ENCODE assay signal across 9 cellular contexts in the genomic region with DNA sequence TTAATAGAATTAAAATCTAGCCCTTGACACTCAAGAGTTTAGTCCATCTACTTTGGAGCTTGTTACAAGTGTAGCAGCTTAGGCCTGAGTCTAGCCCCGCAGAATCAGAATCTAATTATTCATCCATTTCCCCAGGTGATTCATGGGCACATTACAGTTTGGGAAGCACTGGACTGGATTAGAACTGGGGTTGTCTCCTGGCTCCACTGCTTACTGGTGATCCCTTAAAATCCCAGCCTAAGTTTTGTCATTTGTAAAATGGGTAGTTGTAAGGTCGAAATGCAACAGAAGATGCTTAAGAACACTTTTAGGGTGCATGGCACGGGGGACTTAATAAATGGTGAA. TPM values are rescaled to one million over a fixed set of nuclear protein-coding genes. Genes with fewer than 3 reads are reported as not detected.
DNase-seq lines count a peak whose midpoint lies in the region; ATAC-seq and TF ChIP-seq lines count a peak whose summit lies in the region.
"Had no signal": no experiment of that assay in that cellular context is flagged by ENCODE, and none has a peak within 500 bp of the region (broad histone marks: within the 10 kb centered on the region; RNA-seq: fewer than 3 reads in every experiment).

No MANE protein-coding gene starts in this region.

- peaks cover 7 to 10% of the 10 kb centered on the region in 2 donors for H3K36me3 ChIP-seq in duodenal mucosa (ENCODE audit: control insufficient read depth in 1 of 2, insufficient read depth in 2 of 2, low read length in 2 of 2)

- H3K9me3 ChIP-seq in duodenal mucosa (ENCODE audit: control insufficient read depth in 1 of 2, low read length in 2 of 2): no peaks in the 10 kb centered on the region

- TF ChIP-seq CTCF in CD14-positive monocyte (IDR thresholded peaks at IDR 0.05): no peak

- peaks cover 31 to 41% of the 10 kb centered on the region in 2 donors for H3K36me3 Mint-ChIP-seq in CD14-positive monocyte
- no peaks in the 10 kb centered on the region for H3K36me3 Mint-ChIP-seq in naive thymus-derived CD8-positive, alpha-beta T cell

- peaks cover 26 to 43% of the 10 kb centered on the region in 2 donors for H3K4me1 ChIP-seq in duodenal mucosa (ENCODE audit: control insufficient read depth in 1 of 2, insufficient read depth in 2 of 2, low read length in 2 of 2)

- H3K4me3 ChIP-seq in duodenal mucosa (ENCODE audit: low read depth in 1 of 2, low read length in 2 of 2): peak overlapping the region; percentile 85 to 87

- peak overlapping the region; percentile 88 for H3K27ac ChIP-seq in duodenal mucosa (ENCODE audit: low read depth, low read length)

- peaks cover 47% of the 10 kb centered on the region for H3K4me1 Mint-ChIP-seq in CD14-positive monocyte
- peaks cover 13 to 28% (median 24%) of the 10 kb centered on the region in 4 donors for H3K4me1 Mint-ChIP-seq in naive thymus-derived CD8-positive, alpha-beta T cell

- peak overlapping the region; percentile 86 to 95 (median 92) for H3K27ac Mint-ChIP-seq in CD14-positive monocyte
- peak overlapping the region in 5 of 10 donors; percentile 13 to 79 (median 46) for H3K27ac Mint-ChIP-seq in naive thymus-derived CD8-positive, alpha-beta T cell

- H3K9ac ChIP-seq in duodenal mucosa (ENCODE audit: low read depth in 1 of 2, low read length in 2 of 2): peak overlapping the region; percentile 76 to 88

- DNase-seq in CD14-positive monocyte (ENCODE audit: low spot score): no peak
- DNase-seq in NCI-H82 (lab: John Stamatoyannopoulos, UW): peak; percentile 57
- DNase-seq in naive thymus-derived CD8-positive, alpha-beta T cell: no peak
- DNase-seq in KBM-7: no peak
- no peak for DNase-seq in activated naive CD4-positive, alpha-beta T cell treated with Interleukin-2 at 50 U/mL for 16 hours
- DNase-seq: NCI-H526 treated with DMSO at 0.1 percent for 48 hours had no signal

- intact Hi-C loops in CD14-positive monocyte (cut with micrococcal nuclease): loop anchor here (10.0 kb wide), 1 partner anchor 92 kb away; a partner anchor contains a TSS

- in situ Hi-C loops in KBM-7 (cut with MboI; ENCODE audit: low pct_unique_long_range_greater_than_20kb, low sequenced_read_pairs): no loop called here

- no peaks in the 10 kb centered on the region for H3K9me3 Mint-ChIP-seq in CD14-positive monocyte
- no peaks in the 10 kb centered on the region for H3K9me3 Mint-ChIP-seq in naive thymus-derived CD8-positive, alpha-beta T cell

- no peaks in the 10 kb centered on the region for H3K27me3 Mint-ChIP-seq in CD14-positive monocyte (ENCODE audit: low read depth in 3 of 3)
- no peaks in the 10 kb centered on the region for H3K27me3 Mint-ChIP-seq in naive thymus-derived CD8-positive, alpha-beta T cell

- H3K4me3 Mint-ChIP-seq in CD14-positive monocyte: peak overlapping the region; percentile 90 to 96
- peak overlapping the region; percentile 18 to 93 (median 86) for H3K4me3 Mint-ChIP-seq in naive thymus-derived CD8-positive, alpha-beta T cell

- H3K27me3 ChIP-seq in duodenal mucosa (ENCODE audit: control insufficient read depth in 1 of 2, insufficient read depth in 2 of 2, low read length in 2 of 2): no peaks in the 10 kb centered on the region

- no peak for ATAC-seq in naive thymus-derived CD8-positive, alpha-beta T cell
- ATAC-seq in HG03432 (IDR thresholded peaks at IDR 0.05; ENCODE audit: unreplicated experiment) (no peak), GM21390 (IDR thresholded peaks at IDR 0.05; ENCODE audit: unreplicated experiment) (no peak)

- POLR2A ChIA-PET in naive thymus-derived CD8-positive, alpha-beta T cell (lab: Charles Lee): interaction anchor here (2.4 to 3.0 kb wide), 2 partner anchors 11 to 88 kb away, joined by 7 to 13 read pairs; a partner anchor contains a TSS

RNA-seq across cellular contexts. Expression of a gene that starts 1.3 kb away (rescaled TPM):
- polyA plus RNA-seq in CD14-positive monocyte: 10 to 100 TPM; 22.4 to 25.4 TPM
- 10 to 100 TPM; 10.3 to 11.2 TPM for total RNA-seq in naive thymus-derived CD8-positive, alpha-beta T cell
- polyA plus RNA-seq in naive thymus-derived CD8-positive, alpha-beta T cell: 1 to 10 TPM; 2.8 to 3.6 (median 3.0) TPM

RNA-seq across cellular contexts. Expression of a gene that starts 42.8 kb away (rescaled TPM):
- polyA plus RNA-seq in CD14-positive monocyte: not detected
- not detected for total RNA-seq in naive thymus-derived CD8-positive, alpha-beta T cell
- polyA plus RNA-seq in naive thymus-derived CD8-positive, alpha-beta T cell: not detected

RNA-seq across cellular contexts. Expression of a gene that starts 54.1 kb away (rescaled TPM):
- polyA plus RNA-seq in CD14-positive monocyte: 10 to 100 TPM; 71.9 to 75.0 TPM
- 10 to 100 TPM; 44.4 to 45.2 TPM for total RNA-seq in naive thymus-derived CD8-positive, alpha-beta T cell
- 10 to 100 TPM; 68.4 to 93.0 (median 92.8) TPM for polyA plus RNA-seq in naive thymus-derived CD8-positive, alpha-beta T cell

Comparison
In these comparisons a context has a peak if more than half of its experiments do, and no peak if none do; other contexts are left out.
1. RNA of a gene that starts 1.3 kb away (polyA plus RNA-seq): 22.4 to 25.4 TPM in CD14-positive monocyte; 2.8 to 3.6 TPM in naive thymus-derived CD8-positive, alpha-beta T cell; every median in the first group is over 4 times any median in the second.